1 cellular context compared by ENCODE assay signal in the genomic region with DNA sequence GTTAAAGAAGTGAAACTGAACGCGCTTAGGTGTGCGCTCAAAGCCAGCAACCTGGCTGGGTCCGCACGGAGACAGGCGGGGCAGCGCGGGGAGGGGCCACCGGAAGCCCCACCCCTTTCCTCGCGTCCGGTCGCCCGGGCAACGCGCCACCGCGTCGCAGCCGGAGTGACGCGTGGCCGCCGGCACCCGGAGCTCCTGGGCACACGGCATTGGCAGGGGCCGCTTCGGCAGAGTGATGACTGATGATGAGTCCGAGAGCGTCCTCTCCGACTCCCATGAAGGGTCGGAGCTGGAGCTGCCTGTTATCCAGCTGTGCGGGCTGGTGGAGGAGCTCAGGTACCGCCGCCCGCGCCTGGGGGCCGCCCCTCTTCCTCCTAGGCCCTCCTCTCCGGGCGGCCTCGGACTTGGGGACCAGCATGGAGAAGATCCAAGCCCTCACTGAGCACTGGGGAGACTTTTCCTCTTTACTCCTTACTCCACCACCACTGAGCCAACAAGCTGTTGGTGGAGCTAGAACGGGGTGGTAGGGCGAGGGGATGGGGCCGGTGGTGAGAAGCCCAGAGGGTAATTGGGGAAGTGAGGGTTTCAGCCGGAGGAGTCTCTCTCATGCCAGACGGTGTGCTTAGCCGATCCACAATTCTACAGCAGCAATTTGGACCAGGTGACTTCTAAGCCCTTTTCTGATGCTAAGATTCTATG.
TF ChIP-seq lines count a peak whose summit lies in the region.

No MANE protein-coding gene starts in this region.

TF ChIP-seq in GM12878, 131 proteins besides CTCF, POLR2A, EP300 and RAD21 (continued from another document and continues in another):
- TF ChIP-seq IRF4 (IDR thresholded peaks at IDR 0.05; ENCODE audit: low read depth, low read length) (no peak), ZNF274 (IDR thresholded peaks at IDR 0.05; ENCODE audit: insufficient read depth, insufficient read length) (no peak), BMI1 (IDR thresholded peaks at IDR 0.05; ENCODE audit: borderline replicate concordance) (peak; percentile 94), PAX8 (IDR thresholded peaks at IDR 0.05) (no peak), DPF2 (IDR thresholded peaks at IDR 0.05) (peak; percentile 79), FOS (IDR thresholded peaks at IDR 0.05; ENCODE audit: borderline replicate concordance, extremely low read depth, insufficient read length) (no peak), IKZF1 (conservative IDR thresholded peaks at IDR 0.05) (peak; percentile 37; the same call in 1 of the 2 replicates), POLR2AphosphoS5 (IDR thresholded peaks at IDR 0.05; ENCODE audit: low read length) (no peak), LARP7 (IDR thresholded peaks at IDR 0.05) (peak; percentile 84), POLR2AphosphoS2 (IDR thresholded peaks at IDR 0.05; ENCODE audit: low read depth, low read length) (no peak), MYB (IDR thresholded peaks at IDR 0.05; ENCODE audit: borderline replicate concordance, low read depth, low read length) (no peak)
- TF ChIP-seq, protein P1, sequence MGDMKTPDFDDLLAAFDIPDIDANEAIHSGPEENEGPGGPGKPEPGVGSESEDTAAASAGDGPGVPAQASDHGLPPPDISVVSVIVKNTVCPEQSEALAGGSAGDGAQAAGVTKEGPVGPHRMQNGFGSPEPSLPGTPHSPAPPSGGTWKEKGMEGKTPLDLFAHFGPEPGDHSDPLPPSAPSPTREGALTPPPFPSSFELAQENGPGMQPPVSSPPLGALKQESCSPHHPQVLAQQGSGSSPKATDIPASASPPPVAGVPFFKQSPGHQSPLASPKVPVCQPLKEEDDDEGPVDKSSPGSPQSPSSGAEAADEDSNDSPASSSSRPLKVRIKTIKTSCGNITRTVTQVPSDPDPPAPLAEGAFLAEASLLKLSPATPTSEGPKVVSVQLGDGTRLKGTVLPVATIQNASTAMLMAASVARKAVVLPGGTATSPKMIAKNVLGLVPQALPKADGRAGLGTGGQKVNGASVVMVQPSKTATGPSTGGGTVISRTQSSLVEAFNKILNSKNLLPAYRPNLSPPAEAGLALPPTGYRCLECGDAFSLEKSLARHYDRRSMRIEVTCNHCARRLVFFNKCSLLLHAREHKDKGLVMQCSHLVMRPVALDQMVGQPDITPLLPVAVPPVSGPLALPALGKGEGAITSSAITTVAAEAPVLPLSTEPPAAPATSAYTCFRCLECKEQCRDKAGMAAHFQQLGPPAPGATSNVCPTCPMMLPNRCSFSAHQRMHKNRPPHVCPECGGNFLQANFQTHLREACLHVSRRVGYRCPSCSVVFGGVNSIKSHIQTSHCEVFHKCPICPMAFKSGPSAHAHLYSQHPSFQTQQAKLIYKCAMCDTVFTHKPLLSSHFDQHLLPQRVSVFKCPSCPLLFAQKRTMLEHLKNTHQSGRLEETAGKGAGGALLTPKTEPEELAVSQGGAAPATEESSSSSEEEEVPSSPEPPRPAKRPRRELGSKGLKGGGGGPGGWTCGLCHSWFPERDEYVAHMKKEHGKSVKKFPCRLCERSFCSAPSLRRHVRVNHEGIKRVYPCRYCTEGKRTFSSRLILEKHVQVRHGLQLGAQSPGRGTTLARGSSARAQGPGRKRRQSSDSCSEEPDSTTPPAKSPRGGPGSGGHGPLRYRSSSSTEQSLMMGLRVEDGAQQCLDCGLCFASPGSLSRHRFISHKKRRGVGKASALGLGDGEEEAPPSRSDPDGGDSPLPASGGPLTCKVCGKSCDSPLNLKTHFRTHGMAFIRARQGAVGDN (IDR thresholded peaks at IDR 0.05), result peak; percentile 23; the same call in 1 of the 2 replicates
- TF ChIP-seq, protein P2, sequence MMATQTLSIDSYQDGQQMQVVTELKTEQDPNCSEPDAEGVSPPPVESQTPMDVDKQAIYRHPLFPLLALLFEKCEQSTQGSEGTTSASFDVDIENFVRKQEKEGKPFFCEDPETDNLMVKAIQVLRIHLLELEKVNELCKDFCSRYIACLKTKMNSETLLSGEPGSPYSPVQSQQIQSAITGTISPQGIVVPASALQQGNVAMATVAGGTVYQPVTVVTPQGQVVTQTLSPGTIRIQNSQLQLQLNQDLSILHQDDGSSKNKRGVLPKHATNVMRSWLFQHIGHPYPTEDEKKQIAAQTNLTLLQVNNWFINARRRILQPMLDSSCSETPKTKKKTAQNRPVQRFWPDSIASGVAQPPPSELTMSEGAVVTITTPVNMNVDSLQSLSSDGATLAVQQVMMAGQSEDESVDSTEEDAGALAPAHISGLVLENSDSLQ (IDR thresholded peaks at IDR 0.05), result peak; percentile 79
- TF ChIP-seq, protein P3, sequence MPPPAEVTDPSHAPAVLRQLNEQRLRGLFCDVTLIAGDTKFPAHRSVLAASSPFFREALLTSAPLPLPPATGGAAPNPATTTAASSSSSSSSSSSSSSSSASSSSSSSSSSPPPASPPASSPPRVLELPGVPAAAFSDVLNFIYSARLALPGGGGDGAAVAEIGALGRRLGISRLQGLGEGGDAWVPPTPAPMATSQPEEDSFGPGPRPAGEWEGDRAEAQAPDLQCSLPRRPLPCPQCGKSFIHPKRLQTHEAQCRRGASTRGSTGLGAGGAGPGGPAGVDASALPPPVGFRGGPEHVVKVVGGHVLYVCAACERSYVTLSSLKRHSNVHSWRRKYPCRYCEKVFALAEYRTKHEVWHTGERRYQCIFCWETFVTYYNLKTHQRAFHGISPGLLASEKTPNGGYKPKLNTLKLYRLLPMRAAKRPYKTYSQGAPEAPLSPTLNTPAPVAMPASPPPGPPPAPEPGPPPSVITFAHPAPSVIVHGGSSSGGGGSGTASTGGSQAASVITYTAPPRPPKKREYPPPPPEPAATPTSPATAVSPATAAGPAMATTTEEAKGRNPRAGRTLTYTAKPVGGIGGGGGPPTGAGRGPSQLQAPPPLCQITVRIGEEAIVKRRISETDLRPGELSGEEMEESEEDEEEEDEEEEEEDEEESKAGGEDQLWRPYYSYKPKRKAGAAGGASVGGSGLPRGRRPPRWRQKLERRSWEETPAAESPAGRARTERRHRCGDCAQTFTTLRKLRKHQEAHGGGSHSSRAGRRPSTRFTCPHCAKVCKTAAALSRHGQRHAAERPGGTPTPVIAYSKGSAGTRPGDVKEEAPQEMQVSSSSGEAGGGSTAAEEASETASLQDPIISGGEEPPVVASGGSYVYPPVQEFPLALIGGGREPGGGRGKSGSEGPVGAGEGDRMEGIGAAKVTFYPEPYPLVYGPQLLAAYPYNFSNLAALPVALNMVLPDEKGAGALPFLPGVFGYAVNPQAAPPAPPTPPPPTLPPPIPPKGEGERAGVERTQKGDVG (CRISPR knock-in tag; IDR thresholded peaks at IDR 0.05), result no peak
- TF ChIP-seq, protein P4, sequence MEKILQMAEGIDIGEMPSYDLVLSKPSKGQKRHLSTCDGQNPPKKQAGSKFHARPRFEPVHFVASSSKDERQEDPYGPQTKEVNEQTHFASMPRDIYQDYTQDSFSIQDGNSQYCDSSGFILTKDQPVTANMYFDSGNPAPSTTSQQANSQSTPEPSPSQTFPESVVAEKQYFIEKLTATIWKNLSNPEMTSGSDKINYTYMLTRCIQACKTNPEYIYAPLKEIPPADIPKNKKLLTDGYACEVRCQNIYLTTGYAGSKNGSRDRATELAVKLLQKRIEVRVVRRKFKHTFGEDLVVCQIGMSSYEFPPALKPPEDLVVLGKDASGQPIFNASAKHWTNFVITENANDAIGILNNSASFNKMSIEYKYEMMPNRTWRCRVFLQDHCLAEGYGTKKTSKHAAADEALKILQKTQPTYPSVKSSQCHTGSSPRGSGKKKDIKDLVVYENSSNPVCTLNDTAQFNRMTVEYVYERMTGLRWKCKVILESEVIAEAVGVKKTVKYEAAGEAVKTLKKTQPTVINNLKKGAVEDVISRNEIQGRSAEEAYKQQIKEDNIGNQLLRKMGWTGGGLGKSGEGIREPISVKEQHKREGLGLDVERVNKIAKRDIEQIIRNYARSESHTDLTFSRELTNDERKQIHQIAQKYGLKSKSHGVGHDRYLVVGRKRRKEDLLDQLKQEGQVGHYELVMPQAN (conservative IDR thresholded peaks at IDR 0.05), result peak; percentile 95
- TF ChIP-seq, protein P5, sequence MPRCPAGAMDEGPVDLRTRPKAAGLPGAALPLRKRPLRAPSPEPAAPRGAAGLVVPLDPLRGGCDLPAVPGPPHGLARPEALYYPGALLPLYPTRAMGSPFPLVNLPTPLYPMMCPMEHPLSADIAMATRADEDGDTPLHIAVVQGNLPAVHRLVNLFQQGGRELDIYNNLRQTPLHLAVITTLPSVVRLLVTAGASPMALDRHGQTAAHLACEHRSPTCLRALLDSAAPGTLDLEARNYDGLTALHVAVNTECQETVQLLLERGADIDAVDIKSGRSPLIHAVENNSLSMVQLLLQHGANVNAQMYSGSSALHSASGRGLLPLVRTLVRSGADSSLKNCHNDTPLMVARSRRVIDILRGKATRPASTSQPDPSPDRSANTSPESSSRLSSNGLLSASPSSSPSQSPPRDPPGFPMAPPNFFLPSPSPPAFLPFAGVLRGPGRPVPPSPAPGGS (IDR thresholded peaks at IDR 0.05; ENCODE audit: borderline replicate concordance, insufficient read depth, low read depth, low read length, poor library complexity, severe bottlenecking), result no peak
- TF ChIP-seq, protein P6, sequence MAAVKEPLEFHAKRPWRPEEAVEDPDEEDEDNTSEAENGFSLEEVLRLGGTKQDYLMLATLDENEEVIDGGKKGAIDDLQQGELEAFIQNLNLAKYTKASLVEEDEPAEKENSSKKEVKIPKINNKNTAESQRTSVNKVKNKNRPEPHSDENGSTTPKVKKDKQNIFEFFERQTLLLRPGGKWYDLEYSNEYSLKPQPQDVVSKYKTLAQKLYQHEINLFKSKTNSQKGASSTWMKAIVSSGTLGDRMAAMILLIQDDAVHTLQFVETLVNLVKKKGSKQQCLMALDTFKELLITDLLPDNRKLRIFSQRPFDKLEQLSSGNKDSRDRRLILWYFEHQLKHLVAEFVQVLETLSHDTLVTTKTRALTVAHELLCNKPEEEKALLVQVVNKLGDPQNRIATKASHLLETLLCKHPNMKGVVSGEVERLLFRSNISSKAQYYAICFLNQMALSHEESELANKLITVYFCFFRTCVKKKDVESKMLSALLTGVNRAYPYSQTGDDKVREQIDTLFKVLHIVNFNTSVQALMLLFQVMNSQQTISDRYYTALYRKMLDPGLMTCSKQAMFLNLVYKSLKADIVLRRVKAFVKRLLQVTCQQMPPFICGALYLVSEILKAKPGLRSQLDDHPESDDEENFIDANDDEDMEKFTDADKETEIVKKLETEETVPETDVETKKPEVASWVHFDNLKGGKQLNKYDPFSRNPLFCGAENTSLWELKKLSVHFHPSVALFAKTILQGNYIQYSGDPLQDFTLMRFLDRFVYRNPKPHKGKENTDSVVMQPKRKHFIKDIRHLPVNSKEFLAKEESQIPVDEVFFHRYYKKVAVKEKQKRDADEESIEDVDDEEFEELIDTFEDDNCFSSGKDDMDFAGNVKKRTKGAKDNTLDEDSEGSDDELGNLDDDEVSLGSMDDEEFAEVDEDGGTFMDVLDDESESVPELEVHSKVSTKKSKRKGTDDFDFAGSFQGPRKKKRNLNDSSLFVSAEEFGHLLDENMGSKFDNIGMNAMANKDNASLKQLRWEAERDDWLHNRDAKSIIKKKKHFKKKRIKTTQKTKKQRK (IDR thresholded peaks at IDR 0.05; ENCODE audit: low read depth, low read length), result no peak
- TF ChIP-seq, protein P7, sequence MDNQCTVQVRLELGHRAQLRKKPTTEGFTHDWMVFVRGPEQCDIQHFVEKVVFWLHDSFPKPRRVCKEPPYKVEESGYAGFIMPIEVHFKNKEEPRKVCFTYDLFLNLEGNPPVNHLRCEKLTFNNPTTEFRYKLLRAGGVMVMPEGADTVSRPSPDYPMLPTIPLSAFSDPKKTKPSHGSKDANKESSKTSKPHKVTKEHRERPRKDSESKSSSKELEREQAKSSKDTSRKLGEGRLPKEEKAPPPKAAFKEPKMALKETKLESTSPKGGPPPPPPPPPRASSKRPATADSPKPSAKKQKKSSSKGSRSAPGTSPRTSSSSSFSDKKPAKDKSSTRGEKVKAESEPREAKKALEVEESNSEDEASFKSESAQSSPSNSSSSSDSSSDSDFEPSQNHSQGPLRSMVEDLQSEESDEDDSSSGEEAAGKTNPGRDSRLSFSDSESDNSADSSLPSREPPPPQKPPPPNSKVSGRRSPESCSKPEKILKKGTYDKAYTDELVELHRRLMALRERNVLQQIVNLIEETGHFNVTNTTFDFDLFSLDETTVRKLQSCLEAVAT (IDR thresholded peaks at IDR 0.05), result no peak
- TF ChIP-seq, protein P8, sequence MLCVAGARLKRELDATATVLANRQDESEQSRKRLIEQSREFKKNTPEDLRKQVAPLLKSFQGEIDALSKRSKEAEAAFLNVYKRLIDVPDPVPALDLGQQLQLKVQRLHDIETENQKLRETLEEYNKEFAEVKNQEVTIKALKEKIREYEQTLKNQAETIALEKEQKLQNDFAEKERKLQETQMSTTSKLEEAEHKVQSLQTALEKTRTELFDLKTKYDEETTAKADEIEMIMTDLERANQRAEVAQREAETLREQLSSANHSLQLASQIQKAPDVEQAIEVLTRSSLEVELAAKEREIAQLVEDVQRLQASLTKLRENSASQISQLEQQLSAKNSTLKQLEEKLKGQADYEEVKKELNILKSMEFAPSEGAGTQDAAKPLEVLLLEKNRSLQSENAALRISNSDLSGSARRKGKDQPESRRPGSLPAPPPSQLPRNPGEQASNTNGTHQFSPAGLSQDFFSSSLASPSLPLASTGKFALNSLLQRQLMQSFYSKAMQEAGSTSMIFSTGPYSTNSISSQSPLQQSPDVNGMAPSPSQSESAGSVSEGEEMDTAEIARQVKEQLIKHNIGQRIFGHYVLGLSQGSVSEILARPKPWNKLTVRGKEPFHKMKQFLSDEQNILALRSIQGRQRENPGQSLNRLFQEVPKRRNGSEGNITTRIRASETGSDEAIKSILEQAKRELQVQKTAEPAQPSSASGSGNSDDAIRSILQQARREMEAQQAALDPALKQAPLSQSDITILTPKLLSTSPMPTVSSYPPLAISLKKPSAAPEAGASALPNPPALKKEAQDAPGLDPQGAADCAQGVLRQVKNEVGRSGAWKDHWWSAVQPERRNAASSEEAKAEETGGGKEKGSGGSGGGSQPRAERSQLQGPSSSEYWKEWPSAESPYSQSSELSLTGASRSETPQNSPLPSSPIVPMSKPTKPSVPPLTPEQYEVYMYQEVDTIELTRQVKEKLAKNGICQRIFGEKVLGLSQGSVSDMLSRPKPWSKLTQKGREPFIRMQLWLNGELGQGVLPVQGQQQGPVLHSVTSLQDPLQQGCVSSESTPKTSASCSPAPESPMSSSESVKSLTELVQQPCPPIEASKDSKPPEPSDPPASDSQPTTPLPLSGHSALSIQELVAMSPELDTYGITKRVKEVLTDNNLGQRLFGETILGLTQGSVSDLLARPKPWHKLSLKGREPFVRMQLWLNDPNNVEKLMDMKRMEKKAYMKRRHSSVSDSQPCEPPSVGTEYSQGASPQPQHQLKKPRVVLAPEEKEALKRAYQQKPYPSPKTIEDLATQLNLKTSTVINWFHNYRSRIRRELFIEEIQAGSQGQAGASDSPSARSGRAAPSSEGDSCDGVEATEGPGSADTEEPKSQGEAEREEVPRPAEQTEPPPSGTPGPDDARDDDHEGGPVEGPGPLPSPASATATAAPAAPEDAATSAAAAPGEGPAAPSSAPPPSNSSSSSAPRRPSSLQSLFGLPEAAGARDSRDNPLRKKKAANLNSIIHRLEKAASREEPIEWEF (IDR thresholded peaks at IDR 0.05; ENCODE audit: insufficient replicate concordance, low read depth, low read length), result no peak
- TF ChIP-seq, protein P9, sequence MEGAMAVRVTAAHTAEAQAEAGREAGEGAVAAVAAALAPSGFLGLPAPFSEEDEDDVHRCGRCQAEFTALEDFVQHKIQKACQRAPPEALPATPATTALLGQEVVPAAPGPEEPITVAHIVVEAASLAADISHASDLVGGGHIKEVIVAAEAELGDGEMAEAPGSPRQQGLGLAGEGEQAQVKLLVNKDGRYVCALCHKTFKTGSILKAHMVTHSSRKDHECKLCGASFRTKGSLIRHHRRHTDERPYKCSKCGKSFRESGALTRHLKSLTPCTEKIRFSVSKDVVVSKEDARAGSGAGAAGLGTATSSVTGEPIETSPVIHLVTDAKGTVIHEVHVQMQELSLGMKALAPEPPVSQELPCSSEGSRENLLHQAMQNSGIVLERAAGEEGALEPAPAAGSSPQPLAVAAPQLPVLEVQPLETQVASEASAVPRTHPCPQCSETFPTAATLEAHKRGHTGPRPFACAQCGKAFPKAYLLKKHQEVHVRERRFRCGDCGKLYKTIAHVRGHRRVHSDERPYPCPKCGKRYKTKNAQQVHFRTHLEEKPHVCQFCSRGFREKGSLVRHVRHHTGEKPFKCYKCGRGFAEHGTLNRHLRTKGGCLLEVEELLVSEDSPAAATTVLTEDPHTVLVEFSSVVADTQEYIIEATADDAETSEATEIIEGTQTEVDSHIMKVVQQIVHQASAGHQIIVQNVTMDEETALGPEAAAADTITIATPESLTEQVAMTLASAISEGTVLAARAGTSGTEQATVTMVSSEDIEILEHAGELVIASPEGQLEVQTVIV (IDR thresholded peaks at IDR 0.05; ENCODE audit: borderline replicate concordance, partially characterized antibody), result no peak
